8 cellular contexts compared by ENCODE assay signal in the genomic region with DNA sequence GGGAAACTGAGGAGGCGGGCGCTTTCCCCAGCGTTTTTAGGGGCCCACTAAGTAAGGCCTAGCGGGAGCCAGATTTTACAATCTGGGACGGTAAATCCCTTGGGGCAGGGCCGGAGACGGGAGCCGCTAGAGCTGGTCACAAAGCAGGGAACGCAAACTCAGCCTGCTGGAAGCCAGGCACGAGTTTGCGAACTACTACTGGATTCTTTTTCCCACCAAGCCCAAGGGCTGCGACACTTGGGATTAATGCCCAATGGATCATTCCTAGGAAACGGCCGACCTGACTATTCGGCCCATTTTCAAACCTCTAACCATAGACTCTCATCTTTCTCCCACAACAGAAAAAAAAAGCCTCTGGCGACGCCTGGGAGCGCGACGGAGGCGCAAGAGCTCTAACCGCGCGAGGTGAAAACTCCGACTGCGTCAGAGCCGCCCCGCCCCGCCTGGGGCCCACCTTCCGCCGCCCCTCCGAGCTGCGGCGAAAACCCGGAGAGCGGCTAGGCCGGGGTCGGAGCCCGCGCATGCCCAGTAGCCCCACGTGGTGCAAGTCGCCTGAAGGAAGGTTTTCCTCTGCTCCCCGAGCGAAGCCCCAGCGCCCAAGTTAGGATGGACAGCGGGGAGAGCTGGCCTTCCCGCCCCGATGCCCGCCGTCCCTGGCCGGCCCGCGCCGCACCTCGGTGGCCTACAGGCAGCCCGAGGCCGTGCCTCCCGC. TPM values are rescaled to one million over a fixed set of nuclear protein-coding genes. Genes with fewer than 3 reads are reported as not detected.
DNase-seq lines count a peak whose midpoint lies in the region; ATAC-seq and TF ChIP-seq lines count a peak whose summit lies in the region.

No MANE protein-coding gene starts in this region.

- H3K36me3 Mint-ChIP-seq in central memory CD8-positive, alpha-beta T cell (ENCODE audit: insufficient read depth), result peaks cover 25% of the 10 kb centered on the region

- H3K27me3 ChIP-seq in kidney epithelial cell (ENCODE audit: control insufficient read depth, insufficient read depth, low read length), result no peaks in the 10 kb centered on the region

- TF ChIP-seq CTCF in kidney epithelial cell (IDR thresholded peaks at IDR 0.05; ENCODE audit: insufficient read depth, low read length, poor library complexity, severe bottlenecking), result no peak

- DNase-seq in AG08395 (ENCODE audit: low spot score) (peak; percentile 96), NCI-H345 (lab: John Stamatoyannopoulos, UW) (peak; percentile 92), kidney epithelial cell (ENCODE audit: low read depth) (no peak)
- DNase-seq in central memory CD8-positive, alpha-beta T cell (ENCODE audit: low spot score in 2 of 2), result peak; percentile 93 to 94
- peak; percentile 91 to 97 for DNase-seq in stimulated activated CD4-positive, alpha-beta T cell treated with anti-CD3 and anti-CD28 coated beads, Interleukin-15, amount 100 ng/mL, for 1 hour (ENCODE audit: low read depth in 1 of 2, low spot score in 1 of 2)

- peaks cover 27% of the 10 kb centered on the region for H3K4me1 Mint-ChIP-seq in central memory CD8-positive, alpha-beta T cell

- no peaks in the 10 kb centered on the region for H3K36me3 ChIP-seq in kidney epithelial cell (ENCODE audit: control insufficient read depth, insufficient read depth, low read length)

- H3K9me3 Mint-ChIP-seq in central memory CD8-positive, alpha-beta T cell, result no peaks in the 10 kb centered on the region

- ATAC-seq in GM18907 (IDR thresholded peaks at IDR 0.05; ENCODE audit: unreplicated experiment) (peak; percentile 66), HG03159 (IDR thresholded peaks at IDR 0.05; ENCODE audit: unreplicated experiment) (peak; percentile 51)
- ATAC-seq in activated CD4-positive, CD25-positive, alpha-beta regulatory T cell treated with anti-CD3 and anti-CD28 coated beads, Interleukin-2, amount 50 U/mL, for 24 hours, result peak; percentile 70 to 74
- peak; percentile 69 for ATAC-seq in central memory CD8-positive, alpha-beta T cell (replicated peaks; ENCODE audit: extremely low read depth, poor library complexity, severe bottlenecking)

- H3K27ac Mint-ChIP-seq in central memory CD8-positive, alpha-beta T cell (ENCODE audit: low read depth), result peak overlapping the region; percentile 93

- H3K4me3 ChIP-seq in kidney epithelial cell (ENCODE audit: low read depth, low read length), result peak overlapping the region; percentile 83

- peak overlapping the region; percentile 92 for H3K4me3 Mint-ChIP-seq in central memory CD8-positive, alpha-beta T cell

- no peaks in the 10 kb centered on the region for H3K27me3 Mint-ChIP-seq in central memory CD8-positive, alpha-beta T cell

RNA-seq across cellular contexts. Expression of a gene that starts 0.6 kb away (rescaled TPM):
- 27.0 and 45.7 TPM in 2 replicates for total RNA-seq in kidney epithelial cell
